2 cellular contexts compared by ENCODE assay signal in the genomic region with DNA sequence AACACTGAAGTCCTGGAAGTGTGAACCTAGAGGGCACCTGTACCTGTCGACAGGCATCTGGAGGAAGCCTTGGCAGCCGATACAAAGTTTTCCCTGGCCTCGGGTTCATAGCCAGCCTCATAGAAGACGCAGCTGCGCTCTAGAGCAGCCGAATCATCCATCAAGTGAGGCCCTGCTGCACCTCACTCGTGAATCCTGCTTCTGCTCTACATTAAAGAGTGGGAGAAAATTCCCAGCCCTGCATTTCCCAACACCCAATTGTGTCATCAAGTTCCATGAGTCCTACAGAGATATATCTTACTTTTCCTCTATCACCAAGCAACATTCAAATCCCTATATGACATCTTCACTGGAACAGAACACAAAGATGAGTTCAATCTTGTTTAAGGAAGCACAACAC.
TF ChIP-seq lines count a peak whose summit lies in the region.

No MANE protein-coding gene starts in this region.

TF ChIP-seq in SK-N-SH treated with all-trans-retinoic acid at 6 μM for 48 hours, 23 proteins besides CTCF, POLR2A, EP300 and RAD21:
- TF ChIP-seq ISL1 (CRISPR knock-in tag; IDR thresholded peaks at IDR 0.05) (0 out of 2 replicates have a peak, but pooled peaks have one; percentile 26), PPARA (CRISPR knock-in tag; IDR thresholded peaks at IDR 0.05; ENCODE audit: borderline replicate concordance) (no peak), GLIS3 (CRISPR knock-in tag; IDR thresholded peaks at IDR 0.05) (no peak), ZFP3 (CRISPR knock-in tag; IDR thresholded peaks at IDR 0.05) (0 out of 2 replicates have a peak, but pooled peaks have one; percentile 6)

TF ChIP-seq in endothelial cell of umbilical vein, 7 proteins besides CTCF, POLR2A, EP300 and RAD21:
- TF ChIP-seq, protein P1, sequence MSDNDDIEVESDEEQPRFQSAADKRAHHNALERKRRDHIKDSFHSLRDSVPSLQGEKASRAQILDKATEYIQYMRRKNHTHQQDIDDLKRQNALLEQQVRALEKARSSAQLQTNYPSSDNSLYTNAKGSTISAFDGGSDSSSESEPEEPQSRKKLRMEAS (IDR thresholded peaks at IDR 0.05; ENCODE audit: insufficient read depth, insufficient read length): no peak
- TF ChIP-seq FOS (IDR thresholded peaks at IDR 0.05; ENCODE audit: borderline replicate concordance, insufficient read depth, low read length) (no peak), EZH2 (IDR thresholded peaks at IDR 0.05; ENCODE audit: borderline replicate concordance, low read depth, low read length, severe bottlenecking) (no peak), POLR2AphosphoS5 (IDR thresholded peaks at IDR 0.05; ENCODE audit: insufficient read depth, low read depth, low read length) (no peak), MYC (IDR thresholded peaks at IDR 0.05; ENCODE audit: low read depth, low read length) (no peak), GATA2 (IDR thresholded peaks at IDR 0.05; ENCODE audit: insufficient read depth, insufficient read length, low read depth, low read length) (no peak)
TF ChIP-seq in endothelial cell of umbilical vein: peak in this region for 0.
